9 cellular contexts compared by ENCODE assay signal in the genomic region with DNA sequence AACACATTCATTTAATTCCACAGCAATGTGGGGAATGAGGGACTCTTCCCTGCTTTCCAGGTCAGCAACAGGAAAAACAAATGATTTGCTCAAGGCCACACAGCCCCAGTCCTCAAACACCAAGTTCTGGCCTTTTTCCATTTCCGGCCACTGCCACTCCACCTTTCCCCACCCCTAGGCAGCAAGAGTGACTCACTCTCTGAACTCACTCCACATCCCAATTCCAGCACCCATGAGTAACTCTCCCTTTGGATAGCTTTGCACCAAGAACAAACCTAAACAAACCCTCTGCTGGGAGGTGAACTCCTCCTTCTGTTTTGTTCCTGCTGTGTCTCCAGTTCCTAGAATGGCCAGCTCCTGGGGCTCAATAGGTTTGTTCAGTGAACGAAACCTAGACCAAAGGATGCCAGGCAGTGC. TPM values are rescaled to one million over a fixed set of nuclear protein-coding genes. Genes with fewer than 3 reads are reported as not detected.
DNase-seq lines count a peak whose midpoint lies in the region; ATAC-seq and TF ChIP-seq lines count a peak whose summit lies in the region.
"Had no signal": no experiment of that assay in that cellular context is flagged by ENCODE, and none has a peak within 500 bp of the region (broad histone marks: within the 10 kb centered on the region; RNA-seq: fewer than 3 reads in every experiment).

No MANE protein-coding gene starts in this region.

- no peak for ATAC-seq in GM21737 (IDR thresholded peaks at IDR 0.05; ENCODE audit: unreplicated experiment)
- no peak for ATAC-seq in activated T-cell treated with anti-CD3 and anti-CD28 coated beads, Interleukin-2, amount 50 U/mL, for 4 hours

- CTCF ChIA-PET in AG04450 (lab: Charles Lee), result interaction anchor here (0.9 to 6.0 kb wide), 15 partner anchors 8 to 303 kb away, joined by 4 to 54 read pairs (median 8); a partner anchor contains a TSS

- peak; percentile 79 for DNase-seq in AG04450 (ENCODE audit: low read depth, low spot score)
- DNase-seq in LNCaP clone FGC (ENCODE audit: low read depth), result peak; percentile 80
- no peak for DNase-seq in GDM1 (lab: John Stamatoyannopoulos, UW)
- no peak for DNase-seq in activated T-cell treated with anti-CD3 and anti-CD28 coated beads, Interleukin-2, amount 50 U/mL, for 4 hours
- no peak for DNase-seq in stimulated activated CD4-positive, alpha-beta T cell treated with anti-CD3 and anti-CD28 coated beads, Interleukin-4, amount 100 ng/mL, for 24 hours
- DNase-seq: DND-41 had no signal

- no peaks in the 10 kb centered on the region for H3K27me3 ChIP-seq in AG04450 (ENCODE audit: control insufficient read depth, insufficient read depth, low read length)
- no peaks in the 10 kb centered on the region for H3K27me3 ChIP-seq in duodenal mucosa (ENCODE audit: control insufficient read depth in 1 of 2, insufficient read depth in 2 of 2, low read length in 2 of 2)
- H3K27me3 ChIP-seq in mucosa of stomach (ENCODE audit: control insufficient read depth, insufficient read depth, low read length), result no peaks in the 10 kb centered on the region

- H3K27ac ChIP-seq in AG04450 (ENCODE audit: low read depth, low read length), result peak overlapping the region; percentile 92
- H3K27ac ChIP-seq in duodenal mucosa (ENCODE audit: low read depth, low read length), result peak overlapping the region; percentile 3

- no peaks in the 10 kb centered on the region for H3K36me3 Mint-ChIP-seq in activated T-cell treated with anti-CD3 and anti-CD28 coated beads, Interleukin-2, amount 50 U/mL, for 4 hours (ENCODE audit: insufficient read depth)

- no peaks in the 10 kb centered on the region for H3K9me3 Mint-ChIP-seq in activated T-cell treated with anti-CD3 and anti-CD28 coated beads, Interleukin-2, amount 50 U/mL, for 4 hours

- H3K4me3 ChIP-seq in AG04450 (ENCODE audit: low read depth, low read length) (no peak overlapping the region), LNCaP clone FGC (ENCODE audit: low read depth, low read length) (no peak overlapping the region), duodenal mucosa (ENCODE audit: low read depth in 1 of 2, low read length in 2 of 2) (no peak overlapping the region), mucosa of stomach (ENCODE audit: low read length) (peak overlapping the region; percentile 28)

- TF ChIP-seq CTCF in AG04450 (IDR thresholded peaks at IDR 0.05; ENCODE audit: low read depth, low read length) (peak; percentile 22), LNCaP clone FGC (IDR thresholded peaks at IDR 0.05; ENCODE audit: control insufficient read depth, extremely low read depth, insufficient read depth) (no peak)

- H3K9ac ChIP-seq in duodenal mucosa (ENCODE audit: low read depth in 1 of 2, low read length in 2 of 2), result peak overlapping the region in 1 of 2 donors; percentile 31
- peak overlapping the region; percentile 70 for H3K9ac ChIP-seq in mucosa of stomach (ENCODE audit: low read length)

- POLR2A ChIA-PET in AG04450 (lab: Yijun Ruan, JAX), result interaction anchor here (1.1 to 1.9 kb wide), 6 partner anchors 50 to 847 kb away, joined by 4 to 9 read pairs (median 5); a partner anchor contains a TSS

- H3K4me3 Mint-ChIP-seq in activated T-cell treated with anti-CD3 and anti-CD28 coated beads, Interleukin-2, amount 50 U/mL, for 4 hours, result no peak overlapping the region

- H3K4me1 ChIP-seq in duodenal mucosa (ENCODE audit: control insufficient read depth in 1 of 2, insufficient read depth in 2 of 2, low read length in 2 of 2) (peaks cover 22 to 29% of the 10 kb centered on the region in 2 donors), mucosa of stomach (ENCODE audit: control insufficient read depth, insufficient read depth, low read length) (peaks cover 41% of the 10 kb centered on the region)

- H3K9me3 ChIP-seq in AG04450 (ENCODE audit: control insufficient read depth, insufficient read depth, low read length) (no peaks in the 10 kb centered on the region), duodenal mucosa (ENCODE audit: control insufficient read depth in 1 of 2, low read length in 2 of 2) (no peaks in the 10 kb centered on the region), mucosa of stomach (ENCODE audit: control insufficient read depth, low read length) (no peaks in the 10 kb centered on the region)

- H3K4me1 Mint-ChIP-seq in activated T-cell treated with anti-CD3 and anti-CD28 coated beads, Interleukin-2, amount 50 U/mL, for 4 hours (ENCODE audit: low read depth), result peaks cover 7% of the 10 kb centered on the region

- peaks cover 41% of the 10 kb centered on the region for H3K27me3 Mint-ChIP-seq in activated T-cell treated with anti-CD3 and anti-CD28 coated beads, Interleukin-2, amount 50 U/mL, for 4 hours (ENCODE audit: low read depth)

- no peaks in the 10 kb centered on the region for H3K36me3 ChIP-seq in duodenal mucosa (ENCODE audit: control insufficient read depth in 1 of 2, insufficient read depth in 2 of 2, low read length in 2 of 2)
- no peaks in the 10 kb centered on the region for H3K36me3 ChIP-seq in mucosa of stomach (ENCODE audit: control insufficient read depth, insufficient read depth, low read length)

RNA-seq across cellular contexts. Expression of a gene that starts 30.4 kb away (rescaled TPM):
- 0.06 and 0.15 TPM in 2 replicates for polyA plus RNA-seq in AG04450 (2011; rRNA removed)
- polyA minus RNA-seq in AG04450 (2011; rRNA and poly(A)+ RNA removed), result 0.26 and 0.51 TPM in 2 replicates
- not detected for total RNA-seq in activated T-cell treated with anti-CD3 and anti-CD28 coated beads, Interleukin-2, amount 50 U/mL, for 4 hours

Comparison
In these comparisons a context has a peak if more than half of its experiments do, and no peak if none do; other contexts are left out.
1. DNase-seq: peak in AG04450 (single experiment) and LNCaP clone FGC (single experiment); none in GDM1 (single experiment), activated T-cell treated with anti-CD3 and anti-CD28 coated beads, Interleukin-2, amount 50 U/mL, for 4 hours (single experiment) and stimulated activated CD4-positive, alpha-beta T cell treated with anti-CD3 and anti-CD28 coated beads, Interleukin-4, amount 100 ng/mL, for 24 hours (single experiment).